ENCODE assay signal across 11 cellular contexts in the genomic region with DNA sequence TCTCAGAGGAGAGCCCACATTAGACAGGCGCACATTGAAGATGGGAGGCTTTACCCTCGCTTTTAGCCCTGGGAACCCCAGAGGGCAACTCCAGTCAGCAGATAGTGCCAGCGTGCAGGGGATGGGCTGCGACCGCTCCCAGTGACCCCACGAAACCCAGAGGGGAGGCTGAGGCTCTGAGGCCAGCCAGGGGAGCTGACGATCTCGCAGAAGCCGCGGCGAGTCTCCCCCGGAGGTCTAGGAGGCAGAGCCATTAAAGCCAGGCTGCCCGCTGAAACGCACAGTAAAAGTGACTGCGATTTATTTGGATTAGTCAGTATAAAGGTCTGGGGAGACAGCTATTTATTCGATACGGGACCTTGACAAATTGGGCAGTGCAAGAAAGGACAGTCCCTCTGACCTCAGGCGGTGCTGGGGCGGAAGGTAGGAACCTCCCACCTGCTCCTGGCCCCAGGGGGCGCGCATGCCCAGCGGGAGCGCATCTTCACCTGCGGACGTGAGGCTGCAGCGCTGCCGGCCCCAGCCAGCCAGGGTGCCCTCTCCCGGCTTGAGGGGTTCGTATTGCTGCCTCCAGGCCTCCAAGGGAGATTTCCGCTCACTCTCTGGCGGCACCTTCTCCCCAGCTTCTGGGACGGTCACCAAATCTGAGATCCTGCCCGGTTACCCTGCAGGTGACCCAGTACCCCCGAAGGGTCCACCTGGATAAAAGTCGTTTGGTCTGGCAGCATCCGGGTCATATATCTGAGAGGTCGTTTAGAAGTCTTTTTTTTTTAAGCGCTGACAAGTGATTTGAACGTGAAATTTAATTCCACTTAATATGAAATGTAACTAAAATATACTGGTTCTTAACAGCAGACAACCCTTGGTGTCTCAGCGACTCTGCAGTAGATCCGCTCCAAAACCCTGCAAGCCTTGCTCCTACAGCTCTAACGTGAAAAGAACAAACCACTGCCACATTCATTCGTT. TPM values are rescaled to one million over a fixed set of nuclear protein-coding genes. Genes with fewer than 3 reads are reported as not detected.
DNase-seq lines count a peak whose midpoint lies in the region; FAIRE-seq and TF ChIP-seq lines count a peak whose summit lies in the region.
"Had no signal": no experiment of that assay in that cellular context is flagged by ENCODE, and none has a peak within 500 bp of the region (broad histone marks: within the 10 kb centered on the region; RNA-seq: fewer than 3 reads in every experiment).

No MANE protein-coding gene starts in this region.

- H3K4me3 Mint-ChIP-seq in neural progenitor cell: peak overlapping the region; percentile 75
- H3K4me3 Mint-ChIP-seq: activated T-cell treated with anti-CD3 and anti-CD28 coated beads, Interleukin-2, amount 50 U/mL, for 24 hours had no signal

- peak; percentile 10 for DNase-seq in DMS53 treated with DMSO at 0.1 percent for 48 hours (lab: John Stamatoyannopoulos, UW; ENCODE audit: unreplicated experiment)
- DNase-seq in MM.1S: peak; percentile 47
- DNase-seq in epithelial cell of proximal tubule (ENCODE audit: low read depth): no peak
- peak; percentile 66 for DNase-seq in neural progenitor cell (ENCODE audit: low spot score)
- DNase-seq in NK-92 treated with Interleukin-12 subunit alpha and Interleukin-12 subunit beta, amount 100 ng/mL, for 24 hours (lab: John Stamatoyannopoulos, UW): no peak
- no peak for DNase-seq in GM12891 (ENCODE audit: insufficient read length, low spot score)
- no peak for DNase-seq in hippocampal formation (lab: John Stamatoyannopoulos, UW)
- no peak for DNase-seq in globus pallidus (ENCODE audit: low spot score)
- DNase-seq: activated T-cell treated with anti-CD3 and anti-CD28 coated beads, Interleukin-2, amount 50 U/mL, for 24 hours; SHP77; stomach had no signal

- H3K4me1 Mint-ChIP-seq in neural progenitor cell: peaks cover 13% of the 10 kb centered on the region

- H3K4me2 ChIP-seq in MM.1S (ENCODE audit: low read depth, low read length) (peak overlapping the region; percentile 54; the same call in 1 of the 2 replicates), neural progenitor cell (peak overlapping the region; percentile 86)

- no peak for TF ChIP-seq POLR2A in GM12891 (IDR thresholded peaks at IDR 0.05; ENCODE audit: low read depth, low read length)

- H3K36me3 Mint-ChIP-seq in neural progenitor cell: no peaks in the 10 kb centered on the region

- TF ChIP-seq CTCF in MM.1S (IDR thresholded peaks at IDR 0.05; ENCODE audit: low read length): peak; percentile 31
- TF ChIP-seq CTCF in epithelial cell of proximal tubule (conservative IDR thresholded peaks at IDR 0.05; ENCODE audit: low read depth, low read length): peak; percentile 18
- TF ChIP-seq CTCF in neural progenitor cell (IDR thresholded peaks at IDR 0.05): no peak

- H3F3A ChIP-seq in MM.1S (ENCODE audit: insufficient read depth, low read length): no peaks in the 10 kb centered on the region
- H3F3A ChIP-seq in neural progenitor cell (ENCODE audit: low read depth): no peaks in the 10 kb centered on the region

- H3K4me1 ChIP-seq in MM.1S (ENCODE audit: low read length) (no peaks in the 10 kb centered on the region), neural progenitor cell (no peaks in the 10 kb centered on the region)

- H3K27me3 ChIP-seq in MM.1S (replicated peaks; ENCODE audit: insufficient read depth, low read length) (no peaks in the 10 kb centered on the region), neural progenitor cell (peaks cover 61% of the 10 kb centered on the region)

- H3K4me3 ChIP-seq in MM.1S (ENCODE audit: low read length): peak overlapping the region; percentile 51
- no peak overlapping the region for H3K4me3 ChIP-seq in epithelial cell of proximal tubule (ENCODE audit: low read depth, low read length)
- H3K4me3 ChIP-seq in neural progenitor cell: peak overlapping the region; percentile 53

- H3K79me2 ChIP-seq in MM.1S (ENCODE audit: low read length): no peaks in the 10 kb centered on the region
- H3K79me2 ChIP-seq in neural progenitor cell (ENCODE audit: low read depth): no peaks in the 10 kb centered on the region

- no peaks in the 10 kb centered on the region for H3K9me2 ChIP-seq in MM.1S (replicated peaks; ENCODE audit: insufficient read depth, low read length)

- no peaks in the 10 kb centered on the region for H3K9me3 Mint-ChIP-seq in neural progenitor cell

- H3K27ac ChIP-seq in MM.1S (ENCODE audit: low read length) (no peak overlapping the region), neural progenitor cell (no peak overlapping the region)
- H3K27ac ChIP-seq: stomach had no signal

- H4K20me1 ChIP-seq in MM.1S (ENCODE audit: insufficient read depth, low read length) (no peaks in the 10 kb centered on the region), neural progenitor cell (ENCODE audit: low read depth) (no peaks in the 10 kb centered on the region)

- H2AFZ ChIP-seq in MM.1S (ENCODE audit: low read length) (peak overlapping the region; percentile 38), neural progenitor cell (replicated peaks) (peak overlapping the region; percentile 74)

- no peaks in the 10 kb centered on the region for H3K9me3 ChIP-seq in MM.1S (replicated peaks; ENCODE audit: insufficient read depth, low read length)
- H3K9me3 ChIP-seq in neural progenitor cell (ENCODE audit: low read depth): no peaks in the 10 kb centered on the region

- FAIRE-seq in GM12891 (lab: Jason Lieb, UNC): no peak

- no peak overlapping the region for H3K27ac Mint-ChIP-seq in neural progenitor cell
- H3K27ac Mint-ChIP-seq: activated T-cell treated with anti-CD3 and anti-CD28 coated beads, Interleukin-2, amount 50 U/mL, for 24 hours had no signal

- H3K9ac ChIP-seq in MM.1S (ENCODE audit: low read length) (no peak overlapping the region; the same call in 1 of the 2 replicates), neural progenitor cell (no peak overlapping the region)

- H3K27me3 Mint-ChIP-seq in neural progenitor cell (ENCODE audit: insufficient read depth, low read depth): peaks cover 43% of the 10 kb centered on the region

- H3K36me3 ChIP-seq in MM.1S (replicated peaks; ENCODE audit: insufficient read depth, low read length) (no peaks in the 10 kb centered on the region), neural progenitor cell (no peaks in the 10 kb centered on the region)
- H3K36me3 ChIP-seq: stomach had no signal

TF ChIP-seq in GM12891, 5 proteins besides CTCF, POLR2A, EP300 and RAD21:
- TF ChIP-seq POU2F2 (IDR thresholded peaks at IDR 0.05; ENCODE audit: low read depth, low read length) (no peak), TAF1 (IDR thresholded peaks at IDR 0.05; ENCODE audit: low read depth, low read length) (no peak), POLR2AphosphoS5 (IDR thresholded peaks at IDR 0.05; ENCODE audit: low read depth, low read length) (no peak), SPI1 (IDR thresholded peaks at IDR 0.05; ENCODE audit: low read depth, low read length) (no peak), PAX5 (IDR thresholded peaks at IDR 0.05; ENCODE audit: insufficient read depth, low read length, severe bottlenecking) (no peak)

RNA-seq across cellular contexts. Expression of a gene that starts 34.0 kb away (rescaled TPM):
- 0.23 and 1.0 TPM in 2 replicates for total RNA-seq in epithelial cell of proximal tubule
- total RNA-seq in neural progenitor cell (ENCODE audit: low replicate concordance): 0.04 and 0.22 TPM in 2 replicates
- not detected for polyA plus RNA-seq in GM12891 (2012; ENCODE audit: low read depth, missing spikeins)

Comparison
In these comparisons a context has a peak if more than half of its experiments do, and no peak if none do; other contexts are left out.
1. DNase-seq: peak in DMS53 treated with DMSO at 0.1 percent for 48 hours (single experiment), MM.1S (single experiment) and neural progenitor cell (single experiment); none in epithelial cell of proximal tubule (single experiment), NK-92 treated with Interleukin-12 subunit alpha and Interleukin-12 subunit beta, amount 100 ng/mL, for 24 hours (single experiment), GM12891 (single experiment), hippocampal formation (0 of 2) and globus pallidus (single experiment).